In genomic region chr22:47547239-47547661, GRCh38 we compare ENCODE assay signal across 17 cellular contexts.
DNase-seq lines count a peak whose midpoint lies in the region; TF ChIP-seq lines count a peak whose summit lies in the region.
"Had no signal": no experiment of that assay in that cellular context is flagged by ENCODE, and none has a peak within 500 bp of the region (broad histone marks: within the 10 kb centered on the region; RNA-seq: fewer than 3 reads in every experiment).

No MANE protein-coding gene starts in this region.

- no peaks in the 10 kb centered on the region for H3K4me1 ChIP-seq in colonic mucosa
- H3K4me1 ChIP-seq: HAP-1 had no signal

- H3K4me3 ChIP-seq in colonic mucosa: no peak overlapping the region
- H3K4me3 ChIP-seq: BLaER1 treated with 17β-estradiol and CSF1 and Interleukin-3, amounts not matched to agents 10 nM and 100 nM; GM12878; GM23248; HAP-1 had no signal

- H3K27me3 Mint-ChIP-seq in endothelial cell (ENCODE audit: unreplicated experiment): peaks cover 8% of the 10 kb centered on the region
- H3K27me3 Mint-ChIP-seq: B cell had no signal

- intact Hi-C loops in posterior vena cava (cut with DNase I): no loop called here
- intact Hi-C loops in colonic mucosa (cut with DNase I): no loop called here

- TF ChIP-seq CTCF in colonic mucosa (IDR thresholded peaks at IDR 0.05) (no peak), endothelial cell (IDR thresholded peaks at IDR 0.05; ENCODE audit: unreplicated experiment) (no peak)

- H3K27ac Mint-ChIP-seq in endothelial cell (ENCODE audit: unreplicated experiment): no peak overlapping the region
- H3K27ac Mint-ChIP-seq: B cell; CD8-positive, alpha-beta T cell had no signal

- no peak overlapping the region for H3K4me3 Mint-ChIP-seq in endothelial cell (ENCODE audit: unreplicated experiment)
- H3K4me3 Mint-ChIP-seq: B cell; CD8-positive, alpha-beta T cell had no signal

- peaks cover 39% of the 10 kb centered on the region for H3K9me3 Mint-ChIP-seq in endothelial cell (ENCODE audit: unreplicated experiment)
- H3K9me3 Mint-ChIP-seq: CD8-positive, alpha-beta T cell had no signal

- H3K9ac ChIP-seq in colonic mucosa (ENCODE audit: low read depth in 2 of 2, low read length in 2 of 2): no peak overlapping the region
- H3K9ac ChIP-seq: BLaER1 treated with 17β-estradiol and CSF1 and Interleukin-3, amounts not matched to agents 10 nM and 100 nM; GM23248 had no signal

- DNase-seq in activated CD8-positive, alpha-beta memory T cell treated with anti-CD3 and anti-CD28 coated beads for 24 hours: peak; percentile 26
- DNase-seq in activated CD8-positive, alpha-beta memory T cell treated with anti-CD3 and anti-CD28 coated beads, Interleukin-2, amount 50 U/mL, for 4 hours: no peak
- peak; percentile 61 for DNase-seq in G401 (ENCODE audit: low spot score)
- peak; percentile 22 for DNase-seq in islet precursor cell
- peak; percentile 60 for DNase-seq in posterior vena cava (ENCODE audit: low spot score)
- no peak for DNase-seq in colonic mucosa
- DNase-seq in activated naive CD4-positive, alpha-beta T cell treated with Interleukin-2 at 50 U/mL for 16 hours: no peak
- no peak for DNase-seq in endothelial cell (ENCODE audit: low spot score)
- DNase-seq: 8988T, Calu3, DMS79 treated with DMSO at 0.1 percent for 48 hours, GM23248 had no signal

- no peaks in the 10 kb centered on the region for H3K36me3 ChIP-seq in colonic mucosa
- H3K36me3 ChIP-seq: BLaER1 treated with 17β-estradiol and CSF1 and Interleukin-3, amounts not matched to agents 10 nM and 100 nM; HAP-1 had no signal

- no peaks in the 10 kb centered on the region for H3K4me1 Mint-ChIP-seq in endothelial cell (ENCODE audit: unreplicated experiment)
- H3K4me1 Mint-ChIP-seq: B cell had no signal

- in situ Hi-C loops in G401 (cut with HindIII; ENCODE audit: low sequenced_read_pairs): no loop called here

- H3K36me3 Mint-ChIP-seq in endothelial cell (ENCODE audit: low read depth, unreplicated experiment): peaks cover 19% of the 10 kb centered on the region
- H3K36me3 Mint-ChIP-seq: CD8-positive, alpha-beta T cell had no signal

- H3K27me3 ChIP-seq in colonic mucosa: no peaks in the 10 kb centered on the region
- H3K27me3 ChIP-seq: BLaER1 treated with 17β-estradiol and CSF1 and Interleukin-3, amounts not matched to agents 10 nM and 100 nM had no signal

- no peaks in the 10 kb centered on the region for H3K9me3 ChIP-seq in colonic mucosa
- H3K9me3 ChIP-seq: HAP-1 had no signal

- H3K27ac ChIP-seq in colonic mucosa: no peak overlapping the region
- H3K27ac ChIP-seq: BLaER1 treated with 17β-estradiol and CSF1 and Interleukin-3, amounts not matched to agents 10 nM and 100 nM; GM23248 had no signal

Comparison
In these comparisons a context has a peak if more than half of its experiments do, and no peak if none do; other contexts are left out.
1. DNase-seq: peak in activated CD8-positive, alpha-beta memory T cell treated with anti-CD3 and anti-CD28 coated beads for 24 hours (single experiment), G401 (single experiment), islet precursor cell (single experiment) and posterior vena cava (single experiment); none in activated CD8-positive, alpha-beta memory T cell treated with anti-CD3 and anti-CD28 coated beads, Interleukin-2, amount 50 U/mL, for 4 hours (single experiment), colonic mucosa (single experiment), activated naive CD4-positive, alpha-beta T cell treated with Interleukin-2 at 50 U/mL for 16 hours (single experiment) and endothelial cell (single experiment).